10 cellular contexts compared by ENCODE assay signal in genomic region chr6:118387921-118388701, GRCh38.
DNase-seq lines count a peak whose midpoint lies in the region; FAIRE-seq and TF ChIP-seq lines count a peak whose summit lies in the region.
"Had no signal": no experiment of that assay in that cellular context is flagged by ENCODE, and none has a peak within 500 bp of the region (broad histone marks: within the 10 kb centered on the region; RNA-seq: fewer than 3 reads in every experiment).

No MANE protein-coding gene starts in this region.

- intact Hi-C loops in transverse colon (cut with DNase I; ENCODE audit: low total_unique reads) = no loop called here

- H3K4me1 ChIP-seq in SK-N-SH (ENCODE audit: control insufficient read depth in 1 of 2, insufficient read depth in 2 of 2, low read depth in 1 of 2, low read length in 1 of 2) = no peaks in the 10 kb centered on the region; a peak in 3 of 4 replicates
- no peaks in the 10 kb centered on the region for H3K4me1 ChIP-seq in transverse colon

- no peaks in the 10 kb centered on the region for H3K9me2 ChIP-seq in SK-N-SH

- TF ChIP-seq CTCF in SK-N-SH (IDR thresholded peaks at IDR 0.05) (no peak), transverse colon (IDR thresholded peaks at IDR 0.05) (no peak)

- H3K4me2 ChIP-seq in SK-N-SH = peak overlapping the region; percentile 56

- peak; percentile 81 for FAIRE-seq in H54 (lab: Jason Lieb, UNC)

- no peak overlapping the region for H3K9ac ChIP-seq in SK-N-SH

- H3K27me3 ChIP-seq in SK-N-SH (ENCODE audit: insufficient read depth) = peaks cover 2% of the 10 kb centered on the region; the same call in 1 of the 2 replicates
- H3K27me3 ChIP-seq in transverse colon = no peaks in the 10 kb centered on the region

- H3K36me3 ChIP-seq in SK-N-SH (replicated peaks in 1 of 2; ENCODE audit: control insufficient read depth in 1 of 2, insufficient read depth in 2 of 2, low read length in 1 of 2) = no peaks in the 10 kb centered on the region
- H3K36me3 ChIP-seq in transverse colon = no peaks in the 10 kb centered on the region

- H2AFZ ChIP-seq in SK-N-SH (ENCODE audit: low read depth) = no peak overlapping the region

- peak overlapping the region in 1 of 2 experiments; percentile 32; a peak in 1 of 4 replicates for H3K27ac ChIP-seq in SK-N-SH (ENCODE audit: low read depth in 2 of 2, low read length in 1 of 2)
- no peak overlapping the region for H3K27ac ChIP-seq in transverse colon

- in situ Hi-C loops in transverse colon (cut with MboI; ENCODE audit: low pct_ligation_motif_present in 1 of 4, low pct_unique_long_range_greater_than_20kb in 1 of 4, low sequenced_read_pairs in 3 of 4) = no loop called here

- CTCF ChIA-PET in SK-N-SH (lab: Yijun Ruan, JAX) = interaction anchor here (0.6 to 1.5 kb wide), 2 partner anchors 12 to 85 kb away, joined by 3 read pairs; no protein-coding TSS in a partner anchor

- no peaks in the 10 kb centered on the region for H3K79me2 ChIP-seq in SK-N-SH (ENCODE audit: insufficient read depth)

- no peak for TF ChIP-seq POLR2A in H54 (IDR thresholded peaks at IDR 0.05; ENCODE audit: low read depth, low read length)
- TF ChIP-seq POLR2A in transverse colon (IDR thresholded peaks at IDR 0.05) = no peak

- no peak for DNase-seq in H54 (ENCODE audit: insufficient read length, low spot score)
- no peak for DNase-seq in SK-N-SH
- peak; percentile 80 for DNase-seq in fibroblast of gingiva (ENCODE audit: low read depth)
- DNase-seq in stromal cell of bone marrow (ENCODE audit: low read depth) = peak; percentile 68
- no peak for DNase-seq in transverse colon
- no peak for DNase-seq in NCI-H128 (lab: John Stamatoyannopoulos, UW; ENCODE audit: unreplicated experiment)
- no peak for DNase-seq in NCI-H1105 (lab: John Stamatoyannopoulos, UW)
- DNase-seq in GOT3 (lab: John Stamatoyannopoulos, UW) = no peak
- DNase-seq: activated CD4-positive, CD25-positive, alpha-beta regulatory T cell treated with anti-CD3 and anti-CD28 coated beads, Interleukin-2, amount 50 U/mL, for 72 hours; effector memory CD4-positive, alpha-beta T cell had no signal

- H4K20me1 ChIP-seq in SK-N-SH (ENCODE audit: insufficient read depth) = no peaks in the 10 kb centered on the region

- 11% methylated on average over 7 of the region's 7 CpGs for WGBS in SK-N-SH (ENCODE audit: low lambda C conversion rate)
- 63 to 73% methylated on average over 5 to 7 of the region's 7 CpGs for WGBS in transverse colon (ENCODE audit: low coverage in 1 of 2), 2 donors

- peaks cover 15% of the 10 kb centered on the region for H3F3A ChIP-seq in SK-N-SH (replicated peaks; ENCODE audit: insufficient read depth)

- TF ChIP-seq EP300 in SK-N-SH (IDR thresholded peaks at IDR 0.05; ENCODE audit: borderline replicate concordance in 1 of 2, low read depth in 1 of 2, low read length in 1 of 2) (peak in 1 of 2 experiments; percentile 68; a peak in 1 of 4 replicates), transverse colon (IDR thresholded peaks at IDR 0.05; ENCODE audit: low read depth) (no peak)

- H3K9me3 ChIP-seq in SK-N-SH (no peaks in the 10 kb centered on the region), transverse colon (no peaks in the 10 kb centered on the region)

- H3K4me3 ChIP-seq in SK-N-SH (ENCODE audit: low read depth in 2 of 2, low read length in 1 of 2) = no peak overlapping the region
- H3K4me3 ChIP-seq in transverse colon = no peak overlapping the region

- POLR2A ChIA-PET in SK-N-SH (lab: Yijun Ruan, JAX) = no interaction called here

- TF ChIP-seq RAD21 in SK-N-SH (IDR thresholded peaks at IDR 0.05; ENCODE audit: low read length) = no peak

TF ChIP-seq in SK-N-SH, 30 proteins besides CTCF, POLR2A, EP300 and RAD21:
- peak; percentile 79; the same call in 1 of the 2 replicates for TF ChIP-seq TEAD4 (IDR thresholded peaks at IDR 0.05; ENCODE audit: borderline replicate concordance, insufficient read depth)
- TF ChIP-seq REST (IDR thresholded peaks at IDR 0.05; ENCODE audit: low read depth, low read length) = no peak
- TF ChIP-seq POLR2AphosphoS5 (IDR thresholded peaks at IDR 0.05; ENCODE audit: low read depth, low read length) = peak; percentile 52; the same call in 1 of the 2 replicates
- peak; percentile 91 for TF ChIP-seq JUND (IDR thresholded peaks at IDR 0.05)
- peak; percentile 96 for TF ChIP-seq TCF12 (IDR thresholded peaks at IDR 0.05)
- TF ChIP-seq ZBTB33 (IDR thresholded peaks at IDR 0.05; ENCODE audit: borderline replicate concordance, low read depth) = peak; percentile 71; the same call in 1 of the 2 replicates
- peak; percentile 86 for TF ChIP-seq PBX3 (IDR thresholded peaks at IDR 0.05)
- no peak for TF ChIP-seq USF2 (IDR thresholded peaks at IDR 0.05; ENCODE audit: borderline replicate concordance, low read depth, low read length)
- peak; percentile 84 for TF ChIP-seq FOSL2 (IDR thresholded peaks at IDR 0.05; ENCODE audit: borderline replicate concordance, low read depth)
- TF ChIP-seq NFIC (IDR thresholded peaks at IDR 0.05; ENCODE audit: borderline replicate concordance) = peak; percentile 55
- peak; percentile 65; the same call in 1 of the 2 replicates for TF ChIP-seq MAX (IDR thresholded peaks at IDR 0.05; ENCODE audit: low read depth)
- TF ChIP-seq YY1 (IDR thresholded peaks at IDR 0.05; ENCODE audit: low read depth) = no peak
- TF ChIP-seq MEF2A (IDR thresholded peaks at IDR 0.05; ENCODE audit: borderline replicate concordance, low read depth) = 0 out of 2 replicates have a peak, but pooled peaks have one; percentile 50

Comparison
In these comparisons a context has a peak if more than half of its experiments do, and no peak if none do; other contexts are left out.
1. DNase-seq: peak in fibroblast of gingiva (single experiment) and stromal cell of bone marrow (single experiment); none in H54 (single experiment), SK-N-SH (single experiment), transverse colon (single experiment), NCI-H128 (single experiment), NCI-H1105 (single experiment) and GOT3 (single experiment).